Comparison of ENCODE assay signal across 29 cellular contexts in genomic region chrX:26922278-26922677, GRCh38.
DNase-seq lines count a peak whose midpoint lies in the region; ATAC-seq and TF ChIP-seq lines count a peak whose summit lies in the region.
"Had no signal": no experiment of that assay in that cellular context is flagged by ENCODE, and none has a peak within 500 bp of the region (broad histone marks: within the 10 kb centered on the region; RNA-seq: fewer than 3 reads in every experiment).

No MANE protein-coding gene starts in this region.

- H4K20me1 ChIP-seq in Karpas-422 (ENCODE audit: insufficient read depth, low read depth, low read length) (no peaks in the 10 kb centered on the region), fibroblast of lung (ENCODE audit: control insufficient read depth, extremely low read depth, insufficient read depth, low read length) (no peaks in the 10 kb centered on the region)

- H3K9me2 ChIP-seq in Karpas-422 (replicated peaks; ENCODE audit: insufficient read depth, low read length) = no peaks in the 10 kb centered on the region

- DNase-seq in Karpas-422 (no peak), astrocyte of the hippocampus (ENCODE audit: low read depth, low spot score) (peak; percentile 20), fibroblast of lung (ENCODE audit: low read depth in 2 of 2) (peak; percentile 20 to 41), trophoblast cell (peak; percentile 28 to 52)
- DNase-seq in natural killer cell treated with Interleukin-12 subunit alpha and Interleukin-12 subunit beta and Interleukin-15 and Interleukin-18, amount 100 ng/mL, for 72 hours (ENCODE audit: low spot score) = no peak
- DNase-seq in CD8-positive, alpha-beta T cell = no peak
- DNase-seq: activated CD4-positive, alpha-beta T cell treated with anti-CD3 and anti-CD28 coated beads for 1 hour; activated CD8-positive, alpha-beta T cell treated with anti-CD3 and anti-CD28 coated beads for 36 hours; aorta; C1 segment of cervical spinal cord; Calu3; hypothalamus; immature natural killer cell; NCI-H1092 treated with DMSO at 0.1 percent for 48 hours; NCI-H2029 treated with DMSO at 0.1 percent for 48 hours; stimulated activated CD4-positive, alpha-beta T cell treated with anti-CD3 and anti-CD28 coated beads, Interleukin-12 subunit alpha, Interleukin-12 subunit beta, amount 100 ng/mL, for 4 hours; stimulated activated CD4-positive, alpha-beta T cell treated with anti-CD3 and anti-CD28 coated beads, Interleukin-4, amount 100 ng/mL, for 1 hour; substantia nigra; T-cell; upper lobe of right lung had no signal

- no peaks in the 10 kb centered on the region for H3K36me3 ChIP-seq in Karpas-422 (ENCODE audit: insufficient read depth, low read length)
- no peaks in the 10 kb centered on the region for H3K36me3 ChIP-seq in fibroblast of lung (ENCODE audit: control insufficient read depth, insufficient read depth, low read length)
- no peaks in the 10 kb centered on the region for H3K36me3 ChIP-seq in trophoblast cell (ENCODE audit: control insufficient read depth in 1 of 2, insufficient read depth in 2 of 2, low read length in 2 of 2)
- H3K36me3 ChIP-seq in CD8-positive, alpha-beta T cell (ENCODE audit: insufficient read depth, low read length) = no peaks in the 10 kb centered on the region
- H3K36me3 ChIP-seq: gastroesophageal sphincter, neutrophil, upper lobe of right lung had no signal

- H3K4me1 ChIP-seq in Karpas-422 (ENCODE audit: low read length) = peaks cover 14% of the 10 kb centered on the region; the same call in 1 of the 2 replicates
- no peaks in the 10 kb centered on the region for H3K4me1 ChIP-seq in fibroblast of lung (ENCODE audit: control insufficient read depth, extremely low read depth, insufficient read depth, low read length)
- H3K4me1 ChIP-seq in trophoblast cell (ENCODE audit: control insufficient read depth in 1 of 2, insufficient read depth in 2 of 2, low read length in 2 of 2) = no peaks in the 10 kb centered on the region
- H3K4me1 ChIP-seq in CD8-positive, alpha-beta T cell (ENCODE audit: insufficient read depth, low read length) = no peaks in the 10 kb centered on the region
- H3K4me1 ChIP-seq: gastroesophageal sphincter, upper lobe of right lung had no signal

- intact Hi-C loops in CD8-positive, alpha-beta T cell (cut with DNase I, micrococcal nuclease) = no loop called here

- H4K8ac ChIP-seq in trophoblast cell (ENCODE audit: low read depth, low read length) = no peak overlapping the region

- ATAC-seq in natural killer cell treated with Interleukin-12 subunit alpha and Interleukin-12 subunit beta and Interleukin-15 and Interleukin-18, amount 100 ng/mL, for 72 hours = no peak
- no peak for ATAC-seq in CD8-positive, alpha-beta T cell
- ATAC-seq in HG03342 (IDR thresholded peaks at IDR 0.05; ENCODE audit: unreplicated experiment) = no peak
- ATAC-seq: activated CD8-positive, alpha-beta T cell treated with anti-CD3 and anti-CD28 coated beads for 36 hours; gastroesophageal sphincter; left lobe of liver; sciatic nerve; stimulated activated effector memory CD8-positive, alpha-beta T cell treated with anti-CD3 and anti-CD28 coated beads, Interleukin-12 subunit alpha, Interleukin-12 subunit beta, amount 100 ng/mL, for 72 hours; T-cell; upper lobe of right lung had no signal

- H3K4me2 ChIP-seq in Karpas-422 (ENCODE audit: low read depth, low read length, poor library complexity, severe bottlenecking) (no peak overlapping the region), fibroblast of lung (ENCODE audit: extremely low read depth, insufficient read depth, low read length) (no peak overlapping the region), trophoblast cell (ENCODE audit: low read length) (no peak overlapping the region)

- no peak overlapping the region for H4K91ac ChIP-seq in trophoblast cell (ENCODE audit: low read depth, low read length)

- TF ChIP-seq CTCF in fibroblast of lung (conservative IDR thresholded peaks at IDR 0.05 in 1 of 2, IDR thresholded peaks at IDR 0.05 in 1 of 2; ENCODE audit: low read depth in 1 of 2, low read length in 2 of 2) = no peak
- no peak for TF ChIP-seq CTCF in CD8-positive, alpha-beta T cell (IDR thresholded peaks at IDR 0.05)

- H3K4me3 Mint-ChIP-seq in natural killer cell treated with Interleukin-12 subunit alpha and Interleukin-12 subunit beta and Interleukin-15 and Interleukin-18, amount 100 ng/mL, for 72 hours = no peak overlapping the region
- H3K4me3 Mint-ChIP-seq in CD8-positive, alpha-beta T cell = no peak overlapping the region
- H3K4me3 Mint-ChIP-seq: activated CD8-positive, alpha-beta T cell treated with anti-CD3 and anti-CD28 coated beads for 36 hours; activated naive CD8-positive, alpha-beta T cell; immature natural killer cell; stimulated activated effector memory CD8-positive, alpha-beta T cell treated with anti-CD3 and anti-CD28 coated beads, Interleukin-12 subunit alpha, Interleukin-12 subunit beta, amount 100 ng/mL, for 72 hours; T-cell had no signal

- CTCF ChIA-PET in CD8-positive, alpha-beta T cell (lab: Charles Lee) = no interaction called here

- no peak overlapping the region for H3K4ac ChIP-seq in trophoblast cell (ENCODE audit: low read depth, low read length)

- no peak overlapping the region for H3K23ac ChIP-seq in trophoblast cell (ENCODE audit: low read length)

- H3K4me3 ChIP-seq in Karpas-422 (ENCODE audit: low read length) = no peak overlapping the region
- H3K4me3 ChIP-seq in fibroblast of lung (replicated peaks in 1 of 4; ENCODE audit: control extremely low read depth in 1 of 4, insufficient read depth in 1 of 4, low read depth in 3 of 4, low read length in 4 of 4) = no peak overlapping the region
- no peak overlapping the region for H3K4me3 ChIP-seq in trophoblast cell (ENCODE audit: low read depth, low read length)
- H3K4me3 ChIP-seq in CD8-positive, alpha-beta T cell (ENCODE audit: low read depth, low read length) = no peak overlapping the region
- H3K4me3 ChIP-seq: gastroesophageal sphincter, upper lobe of right lung had no signal

- no peak overlapping the region for H2AK5ac ChIP-seq in trophoblast cell (ENCODE audit: low read length)

- H4K12ac ChIP-seq in trophoblast cell (ENCODE audit: low read depth, low read length) = no peak overlapping the region

- no peaks in the 10 kb centered on the region for H3K27me3 Mint-ChIP-seq in natural killer cell treated with Interleukin-12 subunit alpha and Interleukin-12 subunit beta and Interleukin-15 and Interleukin-18, amount 100 ng/mL, for 72 hours
- no peaks in the 10 kb centered on the region for H3K27me3 Mint-ChIP-seq in CD8-positive, alpha-beta T cell (ENCODE audit: low read depth)
- H3K27me3 Mint-ChIP-seq: activated CD8-positive, alpha-beta T cell treated with anti-CD3 and anti-CD28 coated beads for 36 hours; activated naive CD8-positive, alpha-beta T cell; progenitor cell of endocrine pancreas; T-cell had no signal

- no peak overlapping the region for H3K18ac ChIP-seq in trophoblast cell (ENCODE audit: low read length)

- H2AFZ ChIP-seq in Karpas-422 (ENCODE audit: low read length) (0 out of 2 replicates have a peak overlapping the region, but pooled peaks have one; percentile 50), fibroblast of lung (ENCODE audit: low read length) (no peak overlapping the region), trophoblast cell (ENCODE audit: insufficient read depth, low read length, poor library complexity) (no peak overlapping the region)

- no peaks in the 10 kb centered on the region for H3K36me3 Mint-ChIP-seq in natural killer cell treated with Interleukin-12 subunit alpha and Interleukin-12 subunit beta and Interleukin-15 and Interleukin-18, amount 100 ng/mL, for 72 hours
- H3K36me3 Mint-ChIP-seq in CD8-positive, alpha-beta T cell = no peaks in the 10 kb centered on the region
- H3K36me3 Mint-ChIP-seq: activated naive CD8-positive, alpha-beta T cell; immature natural killer cell; stimulated activated effector memory CD8-positive, alpha-beta T cell treated with anti-CD3 and anti-CD28 coated beads, Interleukin-12 subunit alpha, Interleukin-12 subunit beta, amount 100 ng/mL, for 72 hours; T-cell had no signal

- H3K27me3 ChIP-seq in Karpas-422 (ENCODE audit: low read length) (no peaks in the 10 kb centered on the region), fibroblast of lung (ENCODE audit: control insufficient read depth, insufficient read depth, low read length) (no peaks in the 10 kb centered on the region), trophoblast cell (ENCODE audit: insufficient read depth, low read length) (no peaks in the 10 kb centered on the region)
- no peaks in the 10 kb centered on the region for H3K27me3 ChIP-seq in CD8-positive, alpha-beta T cell (ENCODE audit: insufficient read depth, low read length)
- H3K27me3 ChIP-seq: gastroesophageal sphincter, neutrophil, upper lobe of right lung had no signal

- no peaks in the 10 kb centered on the region for H3K4me1 Mint-ChIP-seq in natural killer cell treated with Interleukin-12 subunit alpha and Interleukin-12 subunit beta and Interleukin-15 and Interleukin-18, amount 100 ng/mL, for 72 hours (ENCODE audit: low read depth in 2 of 2)
- H3K4me1 Mint-ChIP-seq in CD8-positive, alpha-beta T cell (ENCODE audit: low read depth) = no peaks in the 10 kb centered on the region
- H3K4me1 Mint-ChIP-seq: immature natural killer cell; stimulated activated effector memory CD8-positive, alpha-beta T cell treated with anti-CD3 and anti-CD28 coated beads, Interleukin-12 subunit alpha, Interleukin-12 subunit beta, amount 100 ng/mL, for 72 hours; T-cell had no signal

- H2BK12ac ChIP-seq in trophoblast cell (ENCODE audit: low read length) = no peak overlapping the region

- H2BK120ac ChIP-seq in trophoblast cell (ENCODE audit: insufficient read depth, low read length, poor library complexity) = no peak overlapping the region

- no peak overlapping the region for H2BK5ac ChIP-seq in trophoblast cell (ENCODE audit: low read depth, low read length, poor library complexity)

- peaks cover 12% of the 10 kb centered on the region; the same call in 1 of the 2 replicates for H3K9me3 ChIP-seq in Karpas-422 (ENCODE audit: low read length)
- no peaks in the 10 kb centered on the region for H3K9me3 ChIP-seq in fibroblast of lung (ENCODE audit: control insufficient read depth, insufficient read depth, low read depth, low read length)
- no peaks in the 10 kb centered on the region for H3K9me3 ChIP-seq in trophoblast cell (ENCODE audit: insufficient read depth, low read depth, low read length)
- no peaks in the 10 kb centered on the region for H3K9me3 ChIP-seq in CD8-positive, alpha-beta T cell (ENCODE audit: low read length)
- H3K9me3 ChIP-seq: gastroesophageal sphincter, neutrophil, upper lobe of right lung had no signal

- H3K79me1 ChIP-seq in trophoblast cell (ENCODE audit: low read length) = no peaks in the 10 kb centered on the region

- H3K9me3 Mint-ChIP-seq in natural killer cell treated with Interleukin-12 subunit alpha and Interleukin-12 subunit beta and Interleukin-15 and Interleukin-18, amount 100 ng/mL, for 72 hours = no peaks in the 10 kb centered on the region
- peaks cover 3% of the 10 kb centered on the region for H3K9me3 Mint-ChIP-seq in CD8-positive, alpha-beta T cell
- H3K9me3 Mint-ChIP-seq: activated CD8-positive, alpha-beta T cell treated with anti-CD3 and anti-CD28 coated beads for 36 hours; activated T-helper 2 cell treated with anti-CD3 and anti-CD28 coated beads, Interferon-gamma antibody, Interleukin-2, Interleukin-4, amounts not matched to agents 10 μg/mL and 5 μg/mL and 100 μg/mL, durations not matched to agents 14 hours and 24 hours and 36 hours; T-cell had no signal

- H3K27ac ChIP-seq in Karpas-422 (ENCODE audit: low read length) (no peak overlapping the region), fibroblast of lung (ENCODE audit: insufficient read depth, low read length) (no peak overlapping the region), trophoblast cell (ENCODE audit: low read depth, low read length) (no peak overlapping the region)
- H3K27ac ChIP-seq in CD8-positive, alpha-beta T cell (ENCODE audit: low read depth, low read length) = no peak overlapping the region
- H3K27ac ChIP-seq: gastroesophageal sphincter, neutrophil, upper lobe of right lung had no signal

- H3K14ac ChIP-seq in trophoblast cell (ENCODE audit: low read length) = no peak overlapping the region

- H3K79me2 ChIP-seq in Karpas-422 (ENCODE audit: low read length) = no peaks in the 10 kb centered on the region
- H3K79me2 ChIP-seq in fibroblast of lung (ENCODE audit: control insufficient read depth, insufficient read depth, low read length) = no peaks in the 10 kb centered on the region
- H3K79me2 ChIP-seq in trophoblast cell (ENCODE audit: control insufficient read depth, insufficient read depth, low read length, poor library complexity) = no peaks in the 10 kb centered on the region

- no peak overlapping the region for H3K27ac Mint-ChIP-seq in natural killer cell treated with Interleukin-12 subunit alpha and Interleukin-12 subunit beta and Interleukin-15 and Interleukin-18, amount 100 ng/mL, for 72 hours
- no peak overlapping the region for H3K27ac Mint-ChIP-seq in CD8-positive, alpha-beta T cell
- H3K27ac Mint-ChIP-seq: activated CD8-positive, alpha-beta T cell treated with anti-CD3 and anti-CD28 coated beads for 36 hours; activated naive CD8-positive, alpha-beta T cell; activated T-helper 2 cell treated with anti-CD3 and anti-CD28 coated beads, Interferon-gamma antibody, Interleukin-2, Interleukin-4, amounts not matched to agents 10 μg/mL and 5 μg/mL and 100 μg/mL, durations not matched to agents 14 hours and 24 hours and 36 hours; immature natural killer cell; progenitor cell of endocrine pancreas; stimulated activated effector memory CD8-positive, alpha-beta T cell treated with anti-CD3 and anti-CD28 coated beads, Interleukin-12 subunit alpha, Interleukin-12 subunit beta, amount 100 ng/mL, for 72 hours; T-cell had no signal

- H3K9ac ChIP-seq in Karpas-422 (ENCODE audit: low read length) (no peak overlapping the region), fibroblast of lung (ENCODE audit: insufficient read depth, low read length) (no peak overlapping the region), trophoblast cell (ENCODE audit: low read length) (no peak overlapping the region)

- POLR2A ChIA-PET in CD8-positive, alpha-beta T cell (lab: Charles Lee) = no interaction called here

- WGBS in trophoblast cell (ENCODE audit: extremely low coverage, insufficient coverage, insufficient read length) = no CpG with 5 or more reads among the region's 3 CpGs

Comparison
In these comparisons a context has a peak if more than half of its experiments do, and no peak if none do; other contexts are left out.
1. DNase-seq: peak in astrocyte of the hippocampus (single experiment), fibroblast of lung (2 of 2) and trophoblast cell (2 of 2); none in Karpas-422 (single experiment), natural killer cell treated with Interleukin-12 subunit alpha and Interleukin-12 subunit beta and Interleukin-15 and Interleukin-18, amount 100 ng/mL, for 72 hours (single experiment) and CD8-positive, alpha-beta T cell (0 of 7).